ENCODE assay signal across 10 cellular contexts in genomic region chr9:120402741-120403542, GRCh38.
DNase-seq lines count a peak whose midpoint lies in the region; TF ChIP-seq lines count a peak whose summit lies in the region.
"Had no signal": no experiment of that assay in that cellular context is flagged by ENCODE, and none has a peak within 500 bp of the region (broad histone marks: within the 10 kb centered on the region; RNA-seq: fewer than 3 reads in every experiment).

No MANE protein-coding gene starts in this region.

- peaks cover 0 to 4% (median 0%) of the 10 kb centered on the region in 6 donors for H3K4me1 ChIP-seq in spleen

- no peak for TF ChIP-seq POLR2A in spleen (IDR thresholded peaks at IDR 0.05)

- TF ChIP-seq CTCF in spleen (IDR thresholded peaks at IDR 0.05 in 8 of 11, conservative IDR thresholded peaks at IDR 0.05 in 3 of 11) = no peak

- DNase-seq in DMS53 (lab: John Stamatoyannopoulos, UW) (peak; percentile 38), DMS53 treated with DMSO at 0.1 percent for 48 hours (lab: John Stamatoyannopoulos, UW; ENCODE audit: unreplicated experiment) (no peak), SIG-M5 treated with dmso at 0.1 percent for 504 hours (lab: John Stamatoyannopoulos, UW; ENCODE audit: unreplicated experiment) (peak; percentile 91), fibroblast of gingiva (ENCODE audit: low read depth) (peak; percentile 91), spleen (peak; percentile 74), NCI-H510A treated with DMSO at 0.1 percent for 48 hours (lab: John Stamatoyannopoulos, UW) (no peak), superior temporal gyrus (ENCODE audit: extremely low spot score) (no peak)
- no peak for DNase-seq in T-helper 2 cell treated with Interferon-gamma antibody and Interleukin-4, amounts not matched to agents 5 μg/mL and 100 μg/mL, for 36 hours (ENCODE audit: low spot score)
- DNase-seq: NCI-H1105 had no signal

- peaks cover 46% of the 10 kb centered on the region for H3K36me3 Mint-ChIP-seq in T-helper 2 cell treated with Interferon-gamma antibody and Interleukin-4, amounts not matched to agents 5 μg/mL and 100 μg/mL, for 36 hours (ENCODE audit: low read depth)

- H3K27me3 Mint-ChIP-seq in T-helper 2 cell treated with Interferon-gamma antibody and Interleukin-4, amounts not matched to agents 5 μg/mL and 100 μg/mL, for 36 hours (ENCODE audit: low read depth) = no peaks in the 10 kb centered on the region

- H3K4me1 Mint-ChIP-seq in T-helper 2 cell treated with Interferon-gamma antibody and Interleukin-4, amounts not matched to agents 5 μg/mL and 100 μg/mL, for 36 hours (ENCODE audit: low read depth) = no peaks in the 10 kb centered on the region

- no peaks in the 10 kb centered on the region for H3K9me3 Mint-ChIP-seq in T-helper 2 cell treated with Interferon-gamma antibody and Interleukin-4, amounts not matched to agents 5 μg/mL and 100 μg/mL, for 36 hours

- intact Hi-C loops in spleen (cut with DNase I; ENCODE audit: low total_unique reads) = no loop called here

- H3K27me3 ChIP-seq in spleen (replicated peaks in 1 of 7) = no peaks in the 10 kb centered on the region

- no peak overlapping the region for H3K4me3 Mint-ChIP-seq in T-helper 2 cell treated with Interferon-gamma antibody and Interleukin-4, amounts not matched to agents 5 μg/mL and 100 μg/mL, for 36 hours

- 87 to 95% (median 92%) methylated on average over 13 of the region's 13 CpGs for WGBS in spleen, 5 donors

- H3K4me3 ChIP-seq in spleen = no peak overlapping the region

- H3K9me3 ChIP-seq in spleen = no peaks in the 10 kb centered on the region

- peaks cover 0 to 100% (median 89%) of the 10 kb centered on the region in 6 donors for H3K36me3 ChIP-seq in spleen

- no peak overlapping the region for H3K27ac Mint-ChIP-seq in T-helper 2 cell treated with Interferon-gamma antibody and Interleukin-4, amounts not matched to agents 5 μg/mL and 100 μg/mL, for 36 hours

- peak overlapping the region in 7 of 8 donors; percentile 18 to 86 (median 79) for H3K27ac ChIP-seq in spleen
- H3K27ac ChIP-seq: 22Rv1 had no signal

Comparison
In these comparisons a context has a peak if more than half of its experiments do, and no peak if none do; other contexts are left out.
1. DNase-seq: peak in DMS53 (single experiment), SIG-M5 treated with dmso at 0.1 percent for 504 hours (single experiment), fibroblast of gingiva (single experiment) and spleen (single experiment); none in DMS53 treated with DMSO at 0.1 percent for 48 hours (single experiment), NCI-H510A treated with DMSO at 0.1 percent for 48 hours (single experiment), superior temporal gyrus (single experiment) and T-helper 2 cell treated with Interferon-gamma antibody and Interleukin-4, amounts not matched to agents 5 μg/mL and 100 μg/mL, for 36 hours (single experiment).